Comparison of ENCODE assay signal across 13 cellular contexts in the genomic region with DNA sequence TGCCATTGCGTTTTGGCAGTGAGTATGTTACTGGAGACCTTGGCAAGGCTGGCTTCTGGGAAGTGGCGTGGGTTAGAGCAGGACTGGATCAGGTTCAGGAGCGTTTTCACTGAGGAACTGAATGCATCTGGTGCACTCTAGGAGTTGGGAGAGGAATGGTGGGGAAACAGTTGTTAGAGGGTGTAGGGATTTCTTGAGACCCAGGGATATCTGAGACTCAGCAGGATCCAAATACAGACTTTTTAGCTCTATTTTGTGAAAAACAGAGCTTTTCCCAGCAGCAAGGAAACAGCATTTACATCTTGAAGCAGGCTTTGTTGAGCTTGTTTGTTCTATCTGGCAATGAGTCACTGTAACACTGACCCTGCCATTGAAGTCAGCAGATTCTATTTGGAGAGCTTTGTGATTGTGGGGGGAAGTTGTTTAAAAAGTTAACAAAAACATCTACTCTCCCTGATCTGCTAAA. TPM values are rescaled to one million over a fixed set of nuclear protein-coding genes. Genes with fewer than 3 reads are reported as not detected.
DNase-seq lines count a peak whose midpoint lies in the region; ATAC-seq and TF ChIP-seq lines count a peak whose summit lies in the region.
"Had no signal": no experiment of that assay in that cellular context is flagged by ENCODE, and none has a peak within 500 bp of the region (broad histone marks: within the 10 kb centered on the region; RNA-seq: fewer than 3 reads in every experiment).

No MANE protein-coding gene starts in this region.

- H3K9ac ChIP-seq in NT2/D1 (ENCODE audit: insufficient read length, low read depth) = no peak overlapping the region
- H3K9ac ChIP-seq in neural progenitor cell = no peak overlapping the region

- H3F3A ChIP-seq in neural progenitor cell (ENCODE audit: low read depth) = peaks cover 7% of the 10 kb centered on the region

- peak overlapping the region; percentile 8 for H2AFZ ChIP-seq in neural progenitor cell (replicated peaks)

- POLR2A ChIA-PET in AG04450 (lab: Yijun Ruan, JAX) = no interaction called here

- TF ChIP-seq CTCF in AG04450 (IDR thresholded peaks at IDR 0.05; ENCODE audit: low read depth, low read length) (no peak), gastroesophageal sphincter (IDR thresholded peaks at IDR 0.05) (no peak), neural progenitor cell (IDR thresholded peaks at IDR 0.05) (no peak), tibial nerve (IDR thresholded peaks at IDR 0.05) (no peak), endothelial cell (IDR thresholded peaks at IDR 0.05; ENCODE audit: unreplicated experiment) (no peak)

- H3K27me3 Mint-ChIP-seq in neural progenitor cell (ENCODE audit: insufficient read depth, low read depth) (peaks cover 4% of the 10 kb centered on the region), endothelial cell (ENCODE audit: unreplicated experiment) (no peaks in the 10 kb centered on the region)

- CTCF ChIA-PET in AG04450 (lab: Charles Lee) = interaction anchor here (0.8 kb wide), 1 partner anchor 258 kb away, joined by 3 read pairs; no protein-coding TSS in a partner anchor

- no peaks in the 10 kb centered on the region for H3K36me3 Mint-ChIP-seq in neural progenitor cell
- H3K36me3 Mint-ChIP-seq in endothelial cell (ENCODE audit: low read depth, unreplicated experiment) = no peaks in the 10 kb centered on the region
- H3K36me3 Mint-ChIP-seq: activated naive CD4-positive, alpha-beta T cell treated with anti-CD3 and anti-CD28 coated beads, Interleukin-2, amount 50 U/mL, for 24 hours; immature natural killer cell had no signal

- peaks cover 12% of the 10 kb centered on the region for H3K4me1 Mint-ChIP-seq in neural progenitor cell
- H3K4me1 Mint-ChIP-seq in endothelial cell (ENCODE audit: unreplicated experiment) = no peaks in the 10 kb centered on the region
- H3K4me1 Mint-ChIP-seq: activated naive CD4-positive, alpha-beta T cell treated with anti-CD3 and anti-CD28 coated beads, Interleukin-2, amount 50 U/mL, for 24 hours; immature natural killer cell had no signal

- H3K4me3 Mint-ChIP-seq in neural progenitor cell (no peak overlapping the region), endothelial cell (ENCODE audit: unreplicated experiment) (no peak overlapping the region)
- H3K4me3 Mint-ChIP-seq: activated naive CD4-positive, alpha-beta T cell treated with anti-CD3 and anti-CD28 coated beads, Interleukin-2, amount 50 U/mL, for 24 hours; B cell; immature natural killer cell; T-helper 2 cell treated with Interferon-gamma antibody and Interleukin-4, amounts not matched to agents 5 μg/mL and 100 μg/mL, for 36 hours had no signal

- peaks cover 4% of the 10 kb centered on the region for H3K4me1 ChIP-seq in NT2/D1 (ENCODE audit: insufficient read depth, insufficient read length)
- peaks cover 0 to 10% (median 0%) of the 10 kb centered on the region in 3 donors for H3K4me1 ChIP-seq in gastroesophageal sphincter
- peaks cover 19% of the 10 kb centered on the region for H3K4me1 ChIP-seq in neural progenitor cell
- H3K4me1 ChIP-seq in tibial nerve = peaks cover 0 to 26% (median 14%) of the 10 kb centered on the region in 4 donors

- peaks cover 2% of the 10 kb centered on the region for H3K9me3 Mint-ChIP-seq in neural progenitor cell
- H3K9me3 Mint-ChIP-seq in endothelial cell (ENCODE audit: unreplicated experiment) = no peaks in the 10 kb centered on the region
- H3K9me3 Mint-ChIP-seq: activated naive CD4-positive, alpha-beta T cell treated with anti-CD3 and anti-CD28 coated beads, Interleukin-2, amount 50 U/mL, for 24 hours; immature natural killer cell; T-helper 2 cell treated with Interferon-gamma antibody and Interleukin-4, amounts not matched to agents 5 μg/mL and 100 μg/mL, for 36 hours had no signal

- ATAC-seq in gastroesophageal sphincter = peak; percentile 39

- TF ChIP-seq EP300 in gastroesophageal sphincter (IDR thresholded peaks at IDR 0.05) (no peak), tibial nerve (IDR thresholded peaks at IDR 0.05) (no peak)

- H3K27ac ChIP-seq in AG04450 (ENCODE audit: low read depth, low read length) = no peak overlapping the region
- H3K27ac ChIP-seq in gastroesophageal sphincter = peak overlapping the region in 2 of 4 donors; percentile 13 to 68
- H3K27ac ChIP-seq in neural progenitor cell = no peak overlapping the region
- H3K27ac ChIP-seq in tibial nerve = peak overlapping the region in 2 of 4 donors; percentile 63 to 64

- H4K20me1 ChIP-seq in neural progenitor cell (ENCODE audit: low read depth) = no peaks in the 10 kb centered on the region

- no peaks in the 10 kb centered on the region for H3K79me2 ChIP-seq in neural progenitor cell (ENCODE audit: low read depth)

- DNase-seq in AG04450 (ENCODE audit: low read depth, low spot score) (peak; percentile 15), NT2/D1 (ENCODE audit: low read depth, low spot score) (peak; percentile 82), neural progenitor cell (ENCODE audit: low spot score) (no peak), NCI-H2171 treated with DMSO at 0.1 percent for 48 hours (lab: John Stamatoyannopoulos, UW) (no peak), OCI-M2 (lab: John Stamatoyannopoulos, UW; ENCODE audit: unreplicated experiment) (no peak), tibial nerve (ENCODE audit: low spot score in 2 of 2) (no peak), endothelial cell (ENCODE audit: low spot score) (no peak)
- DNase-seq: immature natural killer cell, NCI-H1694 treated with DMSO at 0.1 percent for 48 hours had no signal

- WGBS in gastroesophageal sphincter (ENCODE audit: low coverage in 1 of 2), 2 donors = 34 to 64% methylated on average over 2 to 3 of the region's 3 CpGs
- 9 to 27% methylated on average over 3 of the region's 3 CpGs for WGBS in tibial nerve, 2 donors

- H3K4me3 ChIP-seq in AG04450 (ENCODE audit: low read depth, low read length) = no peak overlapping the region
- no peak overlapping the region for H3K4me3 ChIP-seq in NT2/D1 (ENCODE audit: insufficient read length, low read depth)
- no peak overlapping the region for H3K4me3 ChIP-seq in gastroesophageal sphincter
- no peak overlapping the region for H3K4me3 ChIP-seq in neural progenitor cell
- H3K4me3 ChIP-seq in tibial nerve = no peak overlapping the region

- TF ChIP-seq POLR2A in gastroesophageal sphincter (IDR thresholded peaks at IDR 0.05) (no peak), tibial nerve (IDR thresholded peaks at IDR 0.05) (no peak)

- H3K27ac Mint-ChIP-seq in neural progenitor cell (no peak overlapping the region), endothelial cell (ENCODE audit: unreplicated experiment) (no peak overlapping the region)
- H3K27ac Mint-ChIP-seq: activated naive CD4-positive, alpha-beta T cell treated with anti-CD3 and anti-CD28 coated beads, Interleukin-2, amount 50 U/mL, for 24 hours; B cell; immature natural killer cell; T-helper 2 cell treated with Interferon-gamma antibody and Interleukin-4, amounts not matched to agents 5 μg/mL and 100 μg/mL, for 36 hours had no signal

- no peaks in the 10 kb centered on the region for H3K36me3 ChIP-seq in NT2/D1 (ENCODE audit: insufficient read depth, insufficient read length, low read length)
- no peaks in the 10 kb centered on the region for H3K36me3 ChIP-seq in gastroesophageal sphincter
- H3K36me3 ChIP-seq in neural progenitor cell = no peaks in the 10 kb centered on the region
- no peaks in the 10 kb centered on the region for H3K36me3 ChIP-seq in tibial nerve

- H3K9me3 ChIP-seq in AG04450 (ENCODE audit: control insufficient read depth, insufficient read depth, low read length) = no peaks in the 10 kb centered on the region
- H3K9me3 ChIP-seq in NT2/D1 (ENCODE audit: insufficient read depth, low read length) = no peaks in the 10 kb centered on the region; the same call in 1 of the 2 replicates
- H3K9me3 ChIP-seq in gastroesophageal sphincter = no peaks in the 10 kb centered on the region
- no peaks in the 10 kb centered on the region for H3K9me3 ChIP-seq in neural progenitor cell (ENCODE audit: low read depth)
- H3K9me3 ChIP-seq in tibial nerve = no peaks in the 10 kb centered on the region

- no peak overlapping the region for H3K4me2 ChIP-seq in neural progenitor cell

- H3K27me3 ChIP-seq in AG04450 (ENCODE audit: control insufficient read depth, insufficient read depth, low read length) = no peaks in the 10 kb centered on the region
- no peaks in the 10 kb centered on the region for H3K27me3 ChIP-seq in NT2/D1 (ENCODE audit: insufficient read depth, insufficient read length)
- H3K27me3 ChIP-seq in gastroesophageal sphincter = no peaks in the 10 kb centered on the region
- H3K27me3 ChIP-seq in neural progenitor cell = no peaks in the 10 kb centered on the region
- H3K27me3 ChIP-seq in tibial nerve = no peaks in the 10 kb centered on the region

RNA-seq across cellular contexts. Expression of gene NRIP1, which starts 56.9 kb away (rescaled TPM):
- polyA plus RNA-seq in AG04450 (2011; rRNA removed) = 18.7 and 22.6 TPM in 2 replicates
- polyA minus RNA-seq in AG04450 (2011; rRNA and poly(A)+ RNA removed) = 32.6 and 63.7 TPM in 2 replicates
- total RNA-seq in gastroesophageal sphincter (10 to 100 TPM; 21.5 to 30.7 (median 28.2) TPM), neural progenitor cell (ENCODE audit: low replicate concordance) (45.9 and 59.1 TPM in 2 replicates), tibial nerve (10 to 100 TPM; 31.0 to 33.0 (median 32.2) TPM), endothelial cell (ENCODE audit: unreplicated experiment) (72.1 TPM)

Comparison
In these comparisons a context has a peak if more than half of its experiments do, and no peak if none do; other contexts are left out.
1. DNase-seq: peak in AG04450 (single experiment) and NT2/D1 (single experiment); none in neural progenitor cell (single experiment), NCI-H2171 treated with DMSO at 0.1 percent for 48 hours (single experiment), OCI-M2 (single experiment), tibial nerve (0 of 2) and endothelial cell (single experiment).